In the genomic region with DNA sequence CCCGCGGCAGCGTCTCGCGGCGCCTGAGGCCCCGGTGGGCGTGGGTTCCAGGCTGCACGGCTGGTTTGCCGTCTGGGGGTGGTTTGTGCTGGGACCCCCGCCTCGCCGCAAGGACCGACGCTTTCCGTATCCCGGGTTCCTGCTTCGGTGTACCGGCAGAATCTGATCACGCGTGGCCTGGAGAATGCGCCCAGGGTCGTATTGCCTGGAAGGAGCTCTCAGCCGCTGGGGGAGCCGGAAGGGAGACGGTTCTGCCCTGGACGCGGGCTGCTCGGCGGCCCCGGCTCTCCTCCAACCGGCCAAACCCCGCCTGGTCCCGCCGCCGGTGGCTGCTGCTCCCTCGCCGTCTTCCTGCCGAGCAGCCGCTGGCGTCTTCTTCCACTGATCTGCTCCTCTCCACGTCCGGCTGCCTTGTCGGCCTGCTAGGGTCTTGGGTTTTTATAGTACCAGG, we compare ENCODE assay signal across 9 cellular contexts. TPM values are rescaled to one million over a fixed set of nuclear protein-coding genes. Genes with fewer than 3 reads are reported as not detected.
DNase-seq lines count a peak whose midpoint lies in the region; ATAC-seq and TF ChIP-seq lines count a peak whose summit lies in the region.
"Had no signal": no experiment of that assay in that cellular context is flagged by ENCODE, and none has a peak within 500 bp of the region (broad histone marks: within the 10 kb centered on the region; RNA-seq: fewer than 3 reads in every experiment).

No MANE protein-coding gene starts in this region.

- H3K27ac ChIP-seq in foreskin keratinocyte: no peak overlapping the region

- no peak overlapping the region for H3K27ac Mint-ChIP-seq in T-cell

- H3K4me1 ChIP-seq in foreskin keratinocyte: no peaks in the 10 kb centered on the region

- TF ChIP-seq CTCF in foreskin keratinocyte (conservative IDR thresholded peaks at IDR 0.05): no peak

- peak; percentile 18 for DNase-seq in DMS114 treated with DMSO at 0.1 percent for 48 hours (lab: John Stamatoyannopoulos, UW; ENCODE audit: unreplicated experiment)
- DNase-seq in T-cell: peak in 2 of 34 experiments; percentile 20 to 34
- DNase-seq in foreskin keratinocyte: no peak
- DNase-seq in retina: peak; percentile 62
- no peak for DNase-seq in DMS153 treated with DMSO at 0.1 percent for 48 hours (lab: John Stamatoyannopoulos, UW; ENCODE audit: unreplicated experiment)
- DNase-seq in effector CD8-positive, alpha-beta T cell (lab: John Stamatoyannopoulos, UW): no peak

- no peaks in the 10 kb centered on the region for H3K36me3 Mint-ChIP-seq in T-cell

- H3K27me3 ChIP-seq in foreskin keratinocyte: peaks cover 17% of the 10 kb centered on the region

- peak overlapping the region; percentile 46 to 85 (median 59) for H3K4me3 Mint-ChIP-seq in T-cell

- peaks cover 14 to 23% (median 18%) of the 10 kb centered on the region in 3 donors for H3K4me1 Mint-ChIP-seq in T-cell

- no peaks in the 10 kb centered on the region for H3K9me3 Mint-ChIP-seq in T-cell

- H3K27me3 Mint-ChIP-seq in T-cell: peaks cover 8 to 31% of the 10 kb centered on the region in 2 donors

- ATAC-seq in T-cell (replicated peaks in 1 of 4): peak; percentile 17 to 49 (median 27)
- peak; percentile 35 for ATAC-seq in foreskin keratinocyte
- ATAC-seq in GM18867 (IDR thresholded peaks at IDR 0.05; ENCODE audit: unreplicated experiment): no peak
- no peak for ATAC-seq in HG03196 (IDR thresholded peaks at IDR 0.05; ENCODE audit: unreplicated experiment)

- POLR2A ChIA-PET in T-cell (lab: Charles Lee): interaction anchor here in 1 of 2 donors (0.6 kb wide), 1 partner anchor 17 kb away, joined by 3 read pairs; no protein-coding TSS in a partner anchor

- CTCF ChIA-PET in T-cell (lab: Charles Lee): no interaction called here

RNA-seq across cellular contexts. Expression of a gene that starts 39.8 kb away (rescaled TPM):
- total RNA-seq in T-cell (10 to 100 TPM in 3 of 5 donors, 1 to 10 TPM in 2; 6.0 to 16.3 (median 13.6) TPM), foreskin keratinocyte (4.2 and 4.3 TPM in 2 replicates)
- polyA plus RNA-seq in foreskin keratinocyte: 1.1 and 1.6 TPM in 2 replicates

RNA-seq across cellular contexts. Expression of a gene that starts 57.0 kb away (rescaled TPM):
- total RNA-seq in T-cell (1 to 10 TPM in 3 of 5 donors, under 1 TPM in 2; 0.49 to 2.7 (median 1.3) TPM), foreskin keratinocyte (0.14 TPM in 1 of 2 replicates, not detected in the other)
- polyA plus RNA-seq in foreskin keratinocyte: 0.15 and 0.20 TPM in 2 replicates
- total RNA-seq: HT1080 had no signal

Comparison
In these comparisons a context has a peak if more than half of its experiments do, and no peak if none do; other contexts are left out.
1. DNase-seq: peak in DMS114 treated with DMSO at 0.1 percent for 48 hours (single experiment) and retina (single experiment); none in foreskin keratinocyte (0 of 2), DMS153 treated with DMSO at 0.1 percent for 48 hours (single experiment) and effector CD8-positive, alpha-beta T cell (single experiment).
2. ATAC-seq: peak in T-cell (4 of 4) and foreskin keratinocyte (single experiment); none in GM18867 (single experiment) and HG03196 (single experiment).